Comparison of ENCODE assay signal across 17 cellular contexts in genomic region chr2:134324942-134325341, GRCh38.
DNase-seq lines count a peak whose midpoint lies in the region; ATAC-seq, FAIRE-seq and TF ChIP-seq lines count a peak whose summit lies in the region.
"Had no signal": no experiment of that assay in that cellular context is flagged by ENCODE, and none has a peak within 500 bp of the region (broad histone marks: within the 10 kb centered on the region; RNA-seq: fewer than 3 reads in every experiment).

No MANE protein-coding gene starts in this region.

- H3K9me3 ChIP-seq in small intestine (ENCODE audit: control insufficient read depth, low read depth), result no peaks in the 10 kb centered on the region
- H3K9me3 ChIP-seq: transverse colon had no signal

- H3K27me3 Mint-ChIP-seq in activated B cell treated with CpG ODN at 0.5 μM for 24 hours, result no peaks in the 10 kb centered on the region
- H3K27me3 Mint-ChIP-seq: activated CD4-positive, alpha-beta T cell treated with anti-CD3 and anti-CD28 coated beads, Interleukin-2, amount 10 ng/mL, durations not matched to agents 7 days and 5 days had no signal

- no peaks in the 10 kb centered on the region for H3K27me3 ChIP-seq in small intestine (ENCODE audit: control insufficient read depth in 2 of 2, insufficient read depth in 2 of 2, low read length in 2 of 2)
- H3K27me3 ChIP-seq: neural progenitor cell, transverse colon had no signal

- no peak for FAIRE-seq in small intestine (lab: Jason Lieb, UNC)
- FAIRE-seq: endometrium had no signal

- H3K36me3 Mint-ChIP-seq in activated B cell treated with CpG ODN at 0.5 μM for 24 hours (ENCODE audit: low read depth), result peaks cover 55% of the 10 kb centered on the region

- H3K4me1 Mint-ChIP-seq in activated B cell treated with CpG ODN at 0.5 μM for 24 hours, result peaks cover 95% of the 10 kb centered on the region

- peak overlapping the region; percentile 57 for H3K4me3 Mint-ChIP-seq in activated B cell treated with CpG ODN at 0.5 μM for 24 hours
- H3K4me3 Mint-ChIP-seq: activated CD4-positive, alpha-beta T cell treated with anti-CD3 and anti-CD28 coated beads, Interleukin-2, amount 10 ng/mL, durations not matched to agents 7 days and 5 days; neural progenitor cell had no signal

- TF ChIP-seq CTCF in activated B cell treated with CpG ODN at 0.5 μM for 24 hours (IDR thresholded peaks at IDR 0.05), result no peak

- H3K27ac Mint-ChIP-seq in activated B cell treated with CpG ODN at 0.5 μM for 24 hours, result peak overlapping the region; percentile 83
- H3K27ac Mint-ChIP-seq: neural progenitor cell had no signal

- H3K4me3 ChIP-seq in small intestine (ENCODE audit: low read depth in 1 of 2, low read length in 2 of 2), result no peak overlapping the region
- H3K4me3 ChIP-seq: neural progenitor cell, transverse colon had no signal

- ATAC-seq in HG03097 (IDR thresholded peaks at IDR 0.05; ENCODE audit: low FRiP score, unreplicated experiment) (peak; percentile 61), activated B cell treated with CpG ODN at 0.5 μM for 24 hours (ENCODE audit: low read depth) (peak; percentile 40)

- POLR2A ChIA-PET in activated B cell treated with CpG ODN at 0.5 μM for 24 hours (lab: Charles Lee), result interaction anchor here (1.6 kb wide), 1 partner anchor 8 kb away, joined by 3 read pairs; no protein-coding TSS in a partner anchor

- intact Hi-C loops in activated B cell treated with CpG ODN at 0.5 μM for 24 hours (cut with micrococcal nuclease), result no loop called here

- 56 to 92% (median 81%) methylated on average over 1 of the region's 1 CpG for WGBS in small intestine, 3 donors

- H3K9me3 Mint-ChIP-seq in activated B cell treated with CpG ODN at 0.5 μM for 24 hours, result no peaks in the 10 kb centered on the region
- H3K9me3 Mint-ChIP-seq: activated CD4-positive, alpha-beta T cell treated with anti-CD3 and anti-CD28 coated beads, Interleukin-2, amount 10 ng/mL, durations not matched to agents 7 days and 5 days had no signal

- H3K27ac ChIP-seq in small intestine (ENCODE audit: low read depth in 1 of 2, low read length in 1 of 2), result no peak overlapping the region
- H3K27ac ChIP-seq: 22Rv1, HL-60, neural progenitor cell had no signal

- H3K4me1 ChIP-seq in small intestine (ENCODE audit: control insufficient read depth in 2 of 2, insufficient read depth in 1 of 2, low read depth in 1 of 2, low read length in 1 of 2), result peaks cover 0 to 5% of the 10 kb centered on the region in 2 donors
- H3K4me1 ChIP-seq: neural progenitor cell had no signal

- CTCF ChIA-PET in activated B cell treated with CpG ODN at 0.5 μM for 24 hours (lab: Charles Lee), result no interaction called here

- H3K36me3 ChIP-seq in small intestine (ENCODE audit: control insufficient read depth in 2 of 2, insufficient read depth in 2 of 2, low read length in 2 of 2), result peaks cover 0 to 10% of the 10 kb centered on the region in 2 donors
- H3K36me3 ChIP-seq: neural progenitor cell, transverse colon had no signal

- peak; percentile 38 for DNase-seq in NOMO-1 treated with DMSO at 0.1 percent for 48 hours (lab: John Stamatoyannopoulos, UW; ENCODE audit: unreplicated experiment)
- no peak for DNase-seq in NOMO-1 treated with dmso at 0.1 percent for 144 hours (lab: John Stamatoyannopoulos, UW; ENCODE audit: unreplicated experiment)
- DNase-seq in activated B cell treated with CpG ODN at 0.5 μM for 24 hours, result no peak
- DNase-seq in small intestine, result peak; percentile 41
- no peak for DNase-seq in activated T-cell treated with anti-CD3 and anti-CD28 coated beads, Interleukin-2, amount 50 U/mL, for 1 hour
- DNase-seq in NCI-H2029 treated with DMSO at 0.1 percent for 48 hours (lab: John Stamatoyannopoulos, UW), result no peak
- no peak for DNase-seq in SW480 (ENCODE audit: low spot score)
- DNase-seq: activated CD4-positive, alpha-beta T cell treated with anti-CD3 and anti-CD28 coated beads, Interleukin-2, amount 10 ng/mL, durations not matched to agents 7 days and 5 days; DMS79 treated with DMSO at 0.1 percent for 48 hours; NCI-H146; stimulated activated CD4-positive, alpha-beta T cell treated with anti-CD3 and anti-CD28 coated beads, Interleukin-4, amount 100 ng/mL, for 1 hour; transverse colon had no signal

Comparison
In these comparisons a context has a peak if more than half of its experiments do, and no peak if none do; other contexts are left out.
1. DNase-seq: peak in NOMO-1 treated with DMSO at 0.1 percent for 48 hours (single experiment) and small intestine (single experiment); none in NOMO-1 treated with dmso at 0.1 percent for 144 hours (single experiment), activated B cell treated with CpG ODN at 0.5 μM for 24 hours (single experiment), activated T-cell treated with anti-CD3 and anti-CD28 coated beads, Interleukin-2, amount 50 U/mL, for 1 hour (single experiment), NCI-H2029 treated with DMSO at 0.1 percent for 48 hours (single experiment) and SW480 (single experiment).